ENCODE assay signal across 9 cellular contexts in the genomic region with DNA sequence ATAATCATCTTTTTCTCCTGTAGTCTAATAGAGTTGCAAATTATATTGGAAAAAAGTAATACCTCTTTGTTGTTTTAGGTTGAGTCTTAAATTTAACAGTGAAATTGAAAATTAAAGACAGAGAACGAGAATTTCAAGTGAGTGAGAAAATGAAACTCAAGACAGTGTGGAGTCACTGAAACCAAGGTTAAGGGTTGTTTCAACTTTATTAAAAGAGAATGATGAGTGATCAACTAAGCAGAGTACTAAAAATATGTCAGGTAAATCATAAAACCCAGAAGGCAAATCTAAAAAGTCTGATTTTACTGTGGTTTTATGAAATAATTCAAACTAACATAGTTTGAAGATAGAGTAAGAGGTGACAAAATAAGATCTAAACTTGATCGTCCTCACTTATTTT.
"Had no signal": no experiment of that assay in that cellular context is flagged by ENCODE, and none has a peak within 500 bp of the region (broad histone marks: within the 10 kb centered on the region; RNA-seq: fewer than 3 reads in every experiment).

No MANE protein-coding gene starts in this region.

- H3K4me1 ChIP-seq: HAP-1 had no signal

- DNase-seq: GM23248, GOT3, H7, HFFc6, IMR-90 had no signal

- H3K27ac ChIP-seq: GM23248 had no signal

- H3K9me3 ChIP-seq: HAP-1 had no signal

- H3K4me3 ChIP-seq: GM23248, HAP-1, K562 had no signal

- H3K27ac Mint-ChIP-seq: HFFc6 had no signal

- H3K36me3 ChIP-seq: HAP-1 had no signal

- H3K9ac ChIP-seq: GM23248 had no signal

- FAIRE-seq: HTR-8/SVneo, K562 had no signal

- H2AFZ ChIP-seq: GM23248 had no signal

- ATAC-seq: HCT116, K562 had no signal

- H3K4me3 Mint-ChIP-seq: HFFc6 had no signal
